In the genomic region with DNA sequence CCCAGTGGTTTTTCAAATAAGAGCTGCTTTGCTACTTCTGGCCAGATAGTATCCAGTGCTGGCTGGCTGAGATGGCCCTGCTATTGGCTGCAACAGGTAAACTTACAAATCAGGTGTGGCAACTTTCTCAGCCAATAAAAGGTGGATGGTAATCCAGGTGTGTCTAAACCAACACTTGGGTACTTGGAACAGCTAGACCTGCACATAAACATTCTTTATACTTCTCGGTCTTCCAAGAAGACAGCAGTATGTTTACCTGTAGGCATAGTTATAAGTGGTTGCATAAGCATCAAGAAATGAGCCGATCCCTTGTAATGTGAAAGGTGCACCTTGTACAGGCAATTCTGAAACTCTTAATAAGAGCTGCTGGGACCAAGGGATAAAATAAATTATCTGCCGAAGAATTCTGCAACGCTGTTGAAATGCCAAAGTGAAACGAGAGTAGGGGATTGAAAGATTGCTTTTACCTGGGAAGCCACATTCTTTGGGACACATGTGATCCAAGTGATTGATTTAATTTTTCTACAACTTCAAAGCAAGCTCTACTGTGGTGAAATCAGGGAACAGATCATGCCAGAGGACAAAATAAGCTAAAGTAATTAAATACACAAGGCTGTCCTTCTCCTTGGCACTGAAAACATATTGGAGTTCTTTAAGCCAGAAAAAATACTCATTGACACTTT, we compare ENCODE assay signal across 33 cellular contexts. TPM values are rescaled to one million over a fixed set of nuclear protein-coding genes. Genes with fewer than 3 reads are reported as not detected.
DNase-seq lines count a peak whose midpoint lies in the region; ATAC-seq and TF ChIP-seq lines count a peak whose summit lies in the region.
"Had no signal": no experiment of that assay in that cellular context is flagged by ENCODE, and none has a peak within 500 bp of the region (broad histone marks: within the 10 kb centered on the region; RNA-seq: fewer than 3 reads in every experiment).

A gene (minus strand): TSS at position 57 of the 683 bp plus-strand sequence. CDS start 172 bp downstream, outside the sequence.

- H3K4me2 ChIP-seq in PC-3 (ENCODE audit: low read length): peak within 1 kb of the TSS; percentile 72
- no peak within 1 kb of the TSS for H3K4me2 ChIP-seq in MM.1S (ENCODE audit: low read depth, low read length)
- H3K4me2 ChIP-seq: BLaER1 had no signal

- H3K36me3 Mint-ChIP-seq in CD8-positive, alpha-beta memory T cell: no peaks in the 10 kb centered on the region

- H4K20me1 ChIP-seq in PC-3 (ENCODE audit: low read length) (no peaks in the 10 kb centered on the region), MM.1S (ENCODE audit: insufficient read depth, low read length) (no peaks in the 10 kb centered on the region)
- H4K20me1 ChIP-seq: BLaER1 had no signal

- H3K9me3 Mint-ChIP-seq in CD8-positive, alpha-beta memory T cell: peaks cover 2 to 6% (median 2%) of the 10 kb centered on the region in 5 donors
- H3K9me3 Mint-ChIP-seq: activated T-cell treated with anti-CD3 and anti-CD28 coated beads, Interleukin-2, amount 50 U/mL, for 24 hours; H9 had no signal

- no TSS peak for BruUV-seq in PC-3 (replicated peaks; lab: Mats Ljungman, UMichigan)

- peak within 1 kb of the TSS; percentile 48 for H3K4me3 ChIP-seq in PC-3 (ENCODE audit: low read length)
- peak within 1 kb of the TSS in 1 of 2 donors; percentile 10 for H3K4me3 ChIP-seq in esophagus (ENCODE audit: low read depth in 1 of 2, low read length in 2 of 2)
- H3K4me3 ChIP-seq in lung: no peak within 1 kb of the TSS
- H3K4me3 ChIP-seq in thyroid gland (replicated peaks in 1 of 3): peak within 1 kb of the TSS; percentile 8 to 48 (median 21)
- H3K4me3 ChIP-seq in MM.1S (ENCODE audit: low read length): no peak within 1 kb of the TSS
- H3K4me3 ChIP-seq in CD8-positive, alpha-beta memory T cell (ENCODE audit: low read length): no peak within 1 kb of the TSS
- H3K4me3 ChIP-seq: BLaER1 had no signal

- no peaks in the 10 kb centered on the region for H3F3A ChIP-seq in PC-3 (ENCODE audit: low read length, unreplicated experiment)
- no peaks in the 10 kb centered on the region for H3F3A ChIP-seq in MM.1S (ENCODE audit: insufficient read depth, low read length)

- H3K27me3 Mint-ChIP-seq in CD8-positive, alpha-beta memory T cell: no peaks in the 10 kb centered on the region
- H3K27me3 Mint-ChIP-seq: activated T-cell treated with anti-CD3 and anti-CD28 coated beads, Interleukin-2, amount 50 U/mL, for 24 hours had no signal

- peaks cover 30% of the 10 kb centered on the region for H3K27me3 ChIP-seq in PC-3 (ENCODE audit: low read length)
- no peaks in the 10 kb centered on the region for H3K27me3 ChIP-seq in esophagus (ENCODE audit: control insufficient read depth in 1 of 2, insufficient read depth in 2 of 2, low read length in 2 of 2)
- H3K27me3 ChIP-seq in lung (ENCODE audit: control insufficient read depth, insufficient read depth): no peaks in the 10 kb centered on the region
- no peaks in the 10 kb centered on the region for H3K27me3 ChIP-seq in thyroid gland
- no peaks in the 10 kb centered on the region for H3K27me3 ChIP-seq in MM.1S (replicated peaks; ENCODE audit: insufficient read depth, low read length)
- no peaks in the 10 kb centered on the region for H3K27me3 ChIP-seq in CD8-positive, alpha-beta memory T cell (ENCODE audit: insufficient read depth, low read length, poor library complexity, severe bottlenecking)
- H3K27me3 ChIP-seq: BLaER1 had no signal

- intact Hi-C loops in PC-3 (cut with micrococcal nuclease): no loop called here
- intact Hi-C loops in thyroid gland (cut with DNase I): no loop called here

- H3K9me3 ChIP-seq in PC-3 (ENCODE audit: low read length) (no peaks in the 10 kb centered on the region), esophagus (ENCODE audit: control insufficient read depth in 2 of 2, insufficient read depth in 1 of 2, low read depth in 1 of 2, low read length in 1 of 2) (no peaks in the 10 kb centered on the region), lung (ENCODE audit: control insufficient read depth in 2 of 2, insufficient read depth in 1 of 2, low read length in 1 of 2) (no peaks in the 10 kb centered on the region), thyroid gland (no peaks in the 10 kb centered on the region), MM.1S (replicated peaks; ENCODE audit: insufficient read depth, low read length) (no peaks in the 10 kb centered on the region)
- H3K9me3 ChIP-seq in CD8-positive, alpha-beta memory T cell (ENCODE audit: low read length): no peaks in the 10 kb centered on the region
- H3K9me3 ChIP-seq: BLaER1 had no signal

- POLR2A ChIA-PET in PC-3 (lab: Charles Lee; ENCODE audit: unreplicated experiment): no interaction called here
- POLR2A ChIA-PET in CD8-positive, alpha-beta memory T cell (lab: Charles Lee): no interaction called here

- H3K4me1 ChIP-seq in PC-3 (ENCODE audit: insufficient read depth, low read length) (peaks cover 14% of the 10 kb centered on the region), esophagus (ENCODE audit: control insufficient read depth in 2 of 2, insufficient read depth in 2 of 2, low read length in 1 of 2) (no peaks in the 10 kb centered on the region), lung (ENCODE audit: control insufficient read depth in 2 of 2, insufficient read depth in 2 of 2, low read length in 2 of 2) (no peaks in the 10 kb centered on the region), thyroid gland (peaks cover 4 to 11% of the 10 kb centered on the region in 2 donors), MM.1S (ENCODE audit: low read length) (no peaks in the 10 kb centered on the region)
- H3K4me1 ChIP-seq in CD8-positive, alpha-beta memory T cell (ENCODE audit: insufficient read depth, low read length): no peaks in the 10 kb centered on the region
- H3K4me1 ChIP-seq: BLaER1 had no signal

- CTCF ChIA-PET in PC-3 (lab: Charles Lee): no interaction called here
- CTCF ChIA-PET in CD8-positive, alpha-beta memory T cell (lab: Charles Lee): no interaction called here

- no peaks in the 10 kb centered on the region for H3K4me1 Mint-ChIP-seq in CD8-positive, alpha-beta memory T cell
- H3K4me1 Mint-ChIP-seq: H9, natural killer cell had no signal

- H3K9ac ChIP-seq in PC-3 (ENCODE audit: low read length) (no peak within 1 kb of the TSS), MM.1S (ENCODE audit: low read length) (no peak within 1 kb of the TSS)
- H3K9ac ChIP-seq: BLaER1 had no signal

- TF ChIP-seq POLR2A in thyroid gland (IDR thresholded peaks at IDR 0.05): no peak

- H3K79me2 ChIP-seq in PC-3 (ENCODE audit: low read length): no peaks in the 10 kb centered on the region
- no peaks in the 10 kb centered on the region for H3K79me2 ChIP-seq in MM.1S (ENCODE audit: low read length)

- H2AFZ ChIP-seq in PC-3 (ENCODE audit: low read length): peak within 1 kb of the TSS; percentile 60
- no peak within 1 kb of the TSS for H2AFZ ChIP-seq in MM.1S (ENCODE audit: low read length)

- ATAC-seq in PC-3 (no peak), lung (ENCODE audit: insufficient read depth, low FRiP score) (no peak)
- ATAC-seq: natural killer cell, SK-N-SH treated with all-trans-retinoic acid at 6 μM for 48 hours had no signal

- no peaks in the 10 kb centered on the region for H3K36me3 ChIP-seq in PC-3 (ENCODE audit: low read depth, low read length)
- no peaks in the 10 kb centered on the region for H3K36me3 ChIP-seq in esophagus (ENCODE audit: control insufficient read depth in 2 of 2, insufficient read depth in 2 of 2, low read length in 1 of 2)
- H3K36me3 ChIP-seq in lung (ENCODE audit: control insufficient read depth in 2 of 2, insufficient read depth in 2 of 2, low read length in 2 of 2): no peaks in the 10 kb centered on the region
- H3K36me3 ChIP-seq in thyroid gland: no peaks in the 10 kb centered on the region
- H3K36me3 ChIP-seq in MM.1S (replicated peaks; ENCODE audit: insufficient read depth, low read length): no peaks in the 10 kb centered on the region
- H3K36me3 ChIP-seq in CD8-positive, alpha-beta memory T cell (ENCODE audit: insufficient read depth, low read length): no peaks in the 10 kb centered on the region
- H3K36me3 ChIP-seq: BLaER1 had no signal

- no peaks in the 10 kb centered on the region for H3K9me2 ChIP-seq in PC-3 (replicated peaks; ENCODE audit: low read length)
- H3K9me2 ChIP-seq in MM.1S (replicated peaks; ENCODE audit: insufficient read depth, low read length): no peaks in the 10 kb centered on the region

- WGBS in esophagus, 2 donors: 46 to 51% methylated on average over 5 of the region's 5 CpGs
- 55 to 69% methylated on average over 5 of the region's 5 CpGs for WGBS in lung, 2 donors
- 30 to 42% methylated on average over 5 of the region's 5 CpGs for WGBS in thyroid gland, 2 donors

- TF ChIP-seq CTCF in PC-3 (conservative IDR thresholded peaks at IDR 0.05; ENCODE audit: low read depth, low read length): no peak
- no peak for TF ChIP-seq CTCF in lung (IDR thresholded peaks at IDR 0.05; ENCODE audit: control extremely low read depth, extremely low read depth)
- no peak for TF ChIP-seq CTCF in thyroid gland (IDR thresholded peaks at IDR 0.05)
- no peak for TF ChIP-seq CTCF in MM.1S (IDR thresholded peaks at IDR 0.05; ENCODE audit: low read length)

- peak within 1 kb of the TSS; percentile 34 for H3K27ac ChIP-seq in PC-3 (ENCODE audit: low read length)
- H3K27ac ChIP-seq in esophagus (ENCODE audit: low read depth in 2 of 2, low read length in 1 of 2): peak within 1 kb of the TSS; percentile 33 to 43
- no peak within 1 kb of the TSS for H3K27ac ChIP-seq in lung (ENCODE audit: low read depth in 1 of 2, low read length in 1 of 2)
- peak within 1 kb of the TSS; percentile 77 to 94 (median 80) for H3K27ac ChIP-seq in thyroid gland
- no peak within 1 kb of the TSS for H3K27ac ChIP-seq in MM.1S (ENCODE audit: low read length)
- H3K27ac ChIP-seq in CD8-positive, alpha-beta memory T cell (ENCODE audit: low read depth, low read length): no peak within 1 kb of the TSS
- H3K27ac ChIP-seq: BLaER1, RWPE1 had no signal

- DNase-seq in PC-3: peak; percentile 79
- DNase-seq in lung (ENCODE audit: low spot score): peak; percentile 31
- DNase-seq in thyroid gland: peak; percentile 79 to 84
- DNase-seq in stimulated activated naive CD4-positive, alpha-beta T cell (lab: John Stamatoyannopoulos, UW): no peak
- no peak for DNase-seq in MM.1S
- DNase-seq in NCI-H1930 (lab: John Stamatoyannopoulos, UW): no peak
- no peak for DNase-seq in CD8-positive, alpha-beta memory T cell
- DNase-seq: activated CD4-positive, alpha-beta T cell treated with anti-CD3 and anti-CD28 coated beads for 48 hours; activated gamma-delta T cell treated with Interleukin-2 at 50 U/mL for 16 hours; activated T-cell treated with anti-CD3 and anti-CD28 coated beads, Interleukin-2, amount 50 U/mL, for 24 hours; cerebellar nuclear complex; COR-L47; DND-41; H9; head of caudate nucleus; kidney glomerular epithelial cell; natural killer cell; NCI-H1092 treated with DMSO at 0.1 percent for 48 hours; NCI-H2081; NCI-H82; retina; small intestine; stimulated activated CD4-positive, alpha-beta T cell treated with anti-CD3 and anti-CD28 coated beads, Interleukin-1b, Interleukin-23, amount 100 ng/mL, for 48 hours; stimulated activated CD8-positive, alpha-beta memory T cell treated with anti-CD3 and anti-CD28 coated beads, Interleukin-4, amount 100 ng/mL, for 48 hours; T-helper 2 cell had no signal

- H3K4me3 Mint-ChIP-seq in CD8-positive, alpha-beta memory T cell: no peak within 1 kb of the TSS
- H3K4me3 Mint-ChIP-seq: activated T-cell treated with anti-CD3 and anti-CD28 coated beads, Interleukin-2, amount 50 U/mL, for 24 hours; H9; natural killer cell had no signal

- no peak within 1 kb of the TSS for H3K27ac Mint-ChIP-seq in CD8-positive, alpha-beta memory T cell
- H3K27ac Mint-ChIP-seq: activated T-cell treated with anti-CD3 and anti-CD28 coated beads, Interleukin-2, amount 50 U/mL, for 24 hours; H9; natural killer cell had no signal

RNA-seq across cellular contexts. Expression of the gene that starts here (rescaled TPM):
- 0.46 and 1.5 TPM in 2 replicates for total RNA-seq in PC-3 (2014; rRNA removed)
- 1 to 10 TPM; 1.4 to 2.6 TPM for polyA plus RNA-seq in esophagus
- 1 to 10 TPM; 2.3 to 3.1 TPM for total RNA-seq in lung
- 1 to 10 TPM; 1.1 to 1.3 TPM for polyA plus RNA-seq in lung
- total RNA-seq in thyroid gland: 10 to 100 TPM in 3 of 4 donors, 1 to 10 TPM in 1; 8.9 to 55.6 (median 32.6) TPM
- not detected for total RNA-seq in CD8-positive, alpha-beta memory T cell
- not detected for polyA plus RNA-seq in CD8-positive, alpha-beta memory T cell
- total RNA-seq: endothelial cell of umbilical vein, H9, LHCN-M2, mesenteric fat pad, natural killer cell, omental fat pad had no signal
- polyA plus RNA-seq: endothelial cell of umbilical vein, small intestine had no signal

Comparison
In these comparisons a context has a peak if more than half of its experiments do, and no peak if none do; other contexts are left out.
1. DNase-seq: peak in PC-3 (single experiment), lung (single experiment) and thyroid gland (2 of 2); none in stimulated activated naive CD4-positive, alpha-beta T cell (0 of 6), MM.1S (single experiment), NCI-H1930 (0 of 2) and CD8-positive, alpha-beta memory T cell (0 of 5).
2. H3K27ac ChIP-seq: peak in PC-3 (single experiment), esophagus (2 of 2) and thyroid gland (3 of 3); none in lung (0 of 2), MM.1S (single experiment) and CD8-positive, alpha-beta memory T cell (single experiment).
3. H3K4me3 ChIP-seq: peak in PC-3 (single experiment) and thyroid gland (3 of 3); none in lung (single experiment), MM.1S (single experiment) and CD8-positive, alpha-beta memory T cell (single experiment).